8 cellular contexts compared by ENCODE assay signal in the genomic region with DNA sequence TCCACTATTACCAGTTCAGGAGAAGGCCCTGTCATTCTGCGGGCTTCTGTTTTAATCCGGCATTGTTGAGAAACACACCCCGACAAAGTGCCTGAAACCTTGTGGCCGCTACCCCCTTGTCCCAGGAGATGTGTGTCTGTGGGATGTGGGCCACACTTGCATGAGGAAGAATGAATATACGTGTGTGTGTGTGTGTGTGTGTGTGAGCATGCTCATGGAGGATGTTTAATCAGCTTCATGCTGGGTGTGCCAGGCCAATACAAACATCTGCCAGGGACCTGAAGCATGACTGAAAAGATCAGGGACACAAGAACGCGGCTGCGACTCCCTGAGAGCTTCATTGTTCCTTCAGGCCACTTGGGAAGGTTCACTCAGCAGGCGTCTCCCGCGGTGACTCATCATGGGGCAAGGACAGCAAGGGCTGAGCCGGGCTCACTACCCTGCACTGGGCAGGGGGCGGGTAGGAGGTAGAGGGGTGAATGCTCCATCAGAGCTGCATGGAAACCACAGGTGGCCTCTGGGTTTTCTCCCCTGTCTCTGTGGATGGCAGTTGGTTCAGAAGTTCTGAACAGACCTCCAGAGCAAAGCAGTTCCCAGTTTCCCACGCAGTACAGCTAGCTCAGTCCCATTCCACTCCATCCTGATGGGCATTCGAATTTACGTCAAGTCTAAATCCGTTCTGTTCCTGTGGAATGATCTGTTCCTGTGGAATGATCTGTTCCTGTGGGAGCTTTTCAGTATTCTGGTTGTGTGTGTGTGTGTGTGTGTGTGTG. TPM values are rescaled to one million over a fixed set of nuclear protein-coding genes. Genes with fewer than 3 reads are reported as not detected.
DNase-seq lines count a peak whose midpoint lies in the region; ATAC-seq, FAIRE-seq and TF ChIP-seq lines count a peak whose summit lies in the region.

No MANE protein-coding gene starts in this region.

- H3K36me3 Mint-ChIP-seq in Caco-2 (ENCODE audit: insufficient read depth, unreplicated experiment) (peaks cover 33% of the 10 kb centered on the region), IgD-negative memory B cell (no peaks in the 10 kb centered on the region), nephron progenitor cell (ENCODE audit: low read depth) (no peaks in the 10 kb centered on the region)

- 14 to 19% methylated on average over 12 to 14 of the region's 17 CpGs for WGBS in esophagus squamous epithelium, 2 donors

- H3K27me3 ChIP-seq in Caco-2 (replicated peaks; ENCODE audit: control insufficient read depth, insufficient read depth, low read length) (no peaks in the 10 kb centered on the region), SJCRH30 (no peaks in the 10 kb centered on the region), esophagus squamous epithelium (no peaks in the 10 kb centered on the region)

- no peak for FAIRE-seq in HTR-8/SVneo (lab: Jason Lieb, UNC)

- POLR2A ChIA-PET in Caco-2 (lab: Charles Lee): interaction anchor here (0.9 to 8.1 kb wide), 7 partner anchors 11 to 72 kb away, joined by 3 to 377 read pairs (median 4); a partner anchor contains a TSS

- no peaks in the 10 kb centered on the region for H3K36me3 ChIP-seq in Caco-2 (ENCODE audit: control insufficient read depth, insufficient read depth, low read length)
- H3K36me3 ChIP-seq in SJCRH30: no peaks in the 10 kb centered on the region
- H3K36me3 ChIP-seq in esophagus squamous epithelium: no peaks in the 10 kb centered on the region

- BruUV-seq in Caco-2 (replicated peaks; lab: Mats Ljungman, UMichigan): no TSS peak

- CTCF ChIA-PET in Caco-2 (lab: Charles Lee): interaction anchor here (1.1 to 5.9 kb wide), 3 partner anchors 13 to 75 kb away, joined by 3 to 71 read pairs (median 3); no protein-coding TSS in a partner anchor

- intact Hi-C loops in Caco-2 (cut with micrococcal nuclease; ENCODE audit: unreplicated experiment): no loop called here
- intact Hi-C loops in esophagus squamous epithelium (cut with DNase I): no loop called here

- H3K27ac ChIP-seq in SJCRH30 (peak overlapping the region; percentile 90), esophagus squamous epithelium (peak overlapping the region; percentile 95 to 100 (median 97))

- H3K4me1 Mint-ChIP-seq in Caco-2 (ENCODE audit: low read depth, unreplicated experiment): peaks cover 67% of the 10 kb centered on the region
- H3K4me1 Mint-ChIP-seq in IgD-negative memory B cell: peaks cover 47 to 64% (median 54%) of the 10 kb centered on the region in 3 donors
- peaks cover 93% of the 10 kb centered on the region for H3K4me1 Mint-ChIP-seq in nephron progenitor cell

- peaks cover 84% of the 10 kb centered on the region for H3K4me1 ChIP-seq in Caco-2
- peaks cover 66% of the 10 kb centered on the region for H3K4me1 ChIP-seq in SJCRH30
- H3K4me1 ChIP-seq in esophagus squamous epithelium: peaks cover 90 to 98% (median 96%) of the 10 kb centered on the region in 3 donors

- H3K9me3 Mint-ChIP-seq in Caco-2 (ENCODE audit: unreplicated experiment) (no peaks in the 10 kb centered on the region), IgD-negative memory B cell (no peaks in the 10 kb centered on the region), nephron progenitor cell (no peaks in the 10 kb centered on the region)

- H3K4me3 ChIP-seq in Caco-2 (ENCODE audit: low read depth, low read length) (no peak overlapping the region), SJCRH30 (no peak overlapping the region), esophagus squamous epithelium (peak overlapping the region in 1 of 4 donors; percentile 9)

- H3K4me3 Mint-ChIP-seq in Caco-2 (ENCODE audit: unreplicated experiment) (no peak overlapping the region), IgD-negative memory B cell (peak overlapping the region in 3 of 4 donors; percentile 82 to 89 (median 85)), nephron progenitor cell (peak overlapping the region; percentile 60)

- H3K27me3 Mint-ChIP-seq in Caco-2 (ENCODE audit: insufficient read depth, unreplicated experiment) (no peaks in the 10 kb centered on the region), IgD-negative memory B cell (no peaks in the 10 kb centered on the region), nephron progenitor cell (ENCODE audit: low read depth, poor library complexity) (peaks cover 9% of the 10 kb centered on the region)

- DNase-seq in Caco-2 (no peak), SJCRH30 (peak; percentile 84 to 89), esophagus squamous epithelium (lab: John Stamatoyannopoulos, UW) (no peak), nephron progenitor cell (peak; percentile 35), HTR-8/SVneo (ENCODE audit: insufficient read length, low spot score) (no peak), AG08396 (ENCODE audit: low spot score) (no peak)

- TF ChIP-seq CTCF in Caco-2 (IDR thresholded peaks at IDR 0.05; ENCODE audit: insufficient read depth in 1 of 2, low read depth in 1 of 2, low read length in 1 of 2, severe bottlenecking in 1 of 2, unreplicated experiment in 1 of 2): no peak
- TF ChIP-seq CTCF in esophagus squamous epithelium (IDR thresholded peaks at IDR 0.05): no peak
- TF ChIP-seq CTCF in nephron progenitor cell (IDR thresholded peaks at IDR 0.05): no peak

- H3K9me3 ChIP-seq in Caco-2 (no peaks in the 10 kb centered on the region), SJCRH30 (replicated peaks) (no peaks in the 10 kb centered on the region), esophagus squamous epithelium (no peaks in the 10 kb centered on the region)

- no peak for ATAC-seq in GM21576 (IDR thresholded peaks at IDR 0.05; ENCODE audit: unreplicated experiment)

- peak in 3 of 4 donors; percentile 4 to 40 (median 27) for TF ChIP-seq POLR2A in esophagus squamous epithelium (IDR thresholded peaks at IDR 0.05)

- H3K27ac Mint-ChIP-seq in Caco-2 (ENCODE audit: unreplicated experiment) (peak overlapping the region; percentile 100), IgD-negative memory B cell (peak overlapping the region; percentile 60 to 97 (median 90)), nephron progenitor cell (peak overlapping the region; percentile 95)

RNA-seq across cellular contexts. Expression of a gene that starts 7.0 kb away (rescaled TPM):
- 4,797 and 4,914 TPM in 2 replicates for total RNA-seq in Caco-2 (2022)
- 3,054 TPM for polyA plus RNA-seq in IgD-negative memory B cell
- 496 and 686 TPM in 2 replicates for total RNA-seq in SJCRH30 (2014; rRNA removed; shearing (Covaris generic))
- over 10,000 TPM in 2 of 4 donors, 1,000 to 10,000 TPM in 2; 1,739 to 13,677 (median 9,435) TPM for total RNA-seq in esophagus squamous epithelium

RNA-seq across cellular contexts. Expression of a gene that starts 33.1 kb away (rescaled TPM):
- total RNA-seq in Caco-2 (2022) (123 and 124 TPM in 2 replicates), esophagus squamous epithelium (10 to 100 TPM; 40.6 to 63.3 (median 52.6) TPM)
- polyA plus RNA-seq in IgD-negative memory B cell: 34.0 TPM
- 39.1 and 41.8 TPM in 2 replicates for total RNA-seq in SJCRH30 (2014; rRNA removed; shearing (Covaris generic))

Comparison
In these comparisons a context has a peak if more than half of its experiments do, and no peak if none do; other contexts are left out.
1. DNase-seq: peak in SJCRH30 (2 of 2) and nephron progenitor cell (single experiment); none in Caco-2 (0 of 2), esophagus squamous epithelium (single experiment), HTR-8/SVneo (single experiment) and AG08396 (single experiment).
2. Peak in every context shown above with its lines, with median percentiles within 50 percentile points of each other: H3K27ac Mint-ChIP-seq.